In the genomic region with DNA sequence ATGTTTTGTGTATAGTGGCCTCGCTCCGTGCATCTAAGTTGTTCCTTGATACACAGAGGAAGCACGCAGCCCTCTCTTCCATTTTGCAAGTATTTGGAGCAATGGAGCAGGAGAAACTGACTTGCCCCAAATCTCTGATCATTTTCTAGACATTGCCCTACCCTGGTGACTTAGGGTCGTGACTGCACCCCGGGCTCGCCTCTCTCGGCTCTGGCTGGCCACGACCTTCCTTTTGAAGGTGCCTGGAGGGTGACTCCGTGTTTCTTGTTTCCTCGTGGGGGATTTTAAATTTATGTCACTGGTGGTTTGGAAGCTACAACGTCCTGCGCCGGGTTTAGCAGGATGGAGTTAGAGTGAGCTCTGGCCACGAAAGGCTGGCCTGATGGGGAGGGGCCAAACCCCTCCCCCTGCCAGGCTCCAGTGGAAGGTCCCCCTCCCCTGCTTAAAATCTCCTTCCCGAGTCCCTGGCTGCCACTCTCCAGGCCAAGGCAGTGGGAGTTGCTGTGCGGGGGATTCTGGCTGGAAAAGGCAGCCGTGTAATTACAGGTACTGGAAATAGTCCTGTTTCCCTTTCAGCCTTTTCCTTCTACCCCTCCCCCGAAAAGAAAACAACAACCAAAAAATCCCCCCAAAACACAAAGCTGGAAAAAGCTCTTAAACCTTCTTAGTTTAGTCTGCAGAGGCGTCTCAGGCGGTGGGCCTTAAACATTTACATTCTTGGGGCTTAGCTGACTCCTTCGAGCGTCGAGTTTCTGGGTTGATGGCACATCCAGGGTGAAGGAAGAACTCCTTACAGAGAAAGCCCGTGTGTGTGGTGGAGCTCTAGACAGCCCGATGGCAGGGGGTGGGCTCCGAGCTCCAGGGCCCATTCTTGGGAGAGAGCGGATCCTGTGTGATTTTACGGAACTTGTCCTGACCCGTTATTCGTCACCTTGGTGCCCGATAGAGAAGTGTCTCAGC, we compare ENCODE assay signal across 14 cellular contexts. TPM values are rescaled to one million over a fixed set of nuclear protein-coding genes. Genes with fewer than 3 reads are reported as not detected.
DNase-seq lines count a peak whose midpoint lies in the region; ATAC-seq, FAIRE-seq and TF ChIP-seq lines count a peak whose summit lies in the region.
"Had no signal": no experiment of that assay in that cellular context is flagged by ENCODE, and none has a peak within 500 bp of the region (broad histone marks: within the 10 kb centered on the region; RNA-seq: fewer than 3 reads in every experiment).

No MANE protein-coding gene starts in this region.

- peak overlapping the region; percentile 75 for H2BK20ac ChIP-seq in IMR-90 (ENCODE audit: low read depth, low read length)

- H3K4me2 ChIP-seq in IMR-90 (ENCODE audit: low read depth, low read length), result peak overlapping the region; percentile 91
- H3K4me2 ChIP-seq in mammary epithelial cell (ENCODE audit: insufficient read depth, low read depth, low read length), result peak overlapping the region; percentile 51
- H3K4me2 ChIP-seq in keratinocyte (ENCODE audit: control insufficient read depth, extremely low read depth, insufficient read depth, low read depth, low read length), result peak overlapping the region; percentile 78

- H3K14ac ChIP-seq in IMR-90 (replicated peaks; ENCODE audit: low read depth, low read length), result peak overlapping the region; percentile 51

- peak; percentile 79 for DNase-seq in IMR-90
- no peak for DNase-seq in mammary epithelial cell
- no peak for DNase-seq in keratinocyte (ENCODE audit: low read depth, low spot score)
- DNase-seq in suprapubic skin (ENCODE audit: low spot score in 2 of 2), result no peak
- DNase-seq in inferior parietal cortex (ENCODE audit: extremely low spot score), result no peak
- DNase-seq in D341Med (ENCODE audit: low spot score), result no peak
- DNase-seq in GM13977 (ENCODE audit: low spot score), result no peak
- DNase-seq: activated CD4-positive, alpha-beta T cell treated with anti-CD3 and anti-CD28 coated beads for 4 hours; activated T-cell treated with anti-CD3 and anti-CD28 coated beads, Interleukin-2, amount 50 U/mL, for 4 hours; CD4-positive, alpha-beta memory T cell; Karpas-422; stimulated activated naive CD8-positive, alpha-beta T cell treated with anti-CD3 and anti-CD28 coated beads, Interleukin-15, amount 100 ng/mL, for 72 hours had no signal

- dilution Hi-C loops in IMR-90 (cut with HindIII; ENCODE audit: low sequenced_read_pairs, unreplicated experiment), result no loop called here
- dilution Hi-C loops in mammary epithelial cell (cut with HindIII; ENCODE audit: low sequenced_read_pairs), result loop anchor here (10.0 kb wide), 1 partner anchor 54 kb away; no protein-coding TSS in a partner anchor
- dilution Hi-C loops in keratinocyte (cut with MboI; ENCODE audit: extremely low pct_ligation_motif_present, low sequenced_read_pairs), result no loop called here

- H3K4ac ChIP-seq in IMR-90 (ENCODE audit: low read depth, low read length), result peak overlapping the region; percentile 79

- no peak overlapping the region for H2BK15ac ChIP-seq in IMR-90 (ENCODE audit: low read depth, low read length)

- in situ Hi-C loops in IMR-90 (cut with MboI; ENCODE audit: low sequenced_read_pairs) (no loop called here), mammary epithelial cell (cut with MboI; ENCODE audit: low sequenced_read_pairs in 2 of 2) (no loop called here), GM13977 (cut with MboI; ENCODE audit: low pct_unique_long_range_greater_than_20kb, low sequenced_read_pairs, unreplicated experiment) (no loop called here)

- peak overlapping the region; percentile 70 for H4K91ac ChIP-seq in IMR-90 (ENCODE audit: insufficient read depth, low read depth, low read length)

- TF ChIP-seq CTCF in IMR-90 (conservative IDR thresholded peaks at IDR 0.05; ENCODE audit: low read depth, low read length), result no peak
- TF ChIP-seq CTCF in mammary epithelial cell (conservative IDR thresholded peaks at IDR 0.05 in 1 of 2, IDR thresholded peaks at IDR 0.05 in 1 of 2; ENCODE audit: extremely low read depth in 1 of 2, insufficient read depth in 1 of 2, low read depth in 1 of 2, low read length in 2 of 2), result no peak
- no peak for TF ChIP-seq CTCF in keratinocyte (optimal IDR thresholded peaks at IDR 0.05 in 1 of 3, IDR thresholded peaks at IDR 0.05 in 1 of 3, conservative IDR thresholded peaks at IDR 0.05 in 1 of 3; ENCODE audit: extremely low read depth in 1 of 3, insufficient read depth in 2 of 3, low read length in 3 of 3)
- TF ChIP-seq CTCF in suprapubic skin (IDR thresholded peaks at IDR 0.05), result no peak
- no peak for TF ChIP-seq CTCF in GM13977 (IDR thresholded peaks at IDR 0.05; ENCODE audit: extremely low read depth, insufficient read depth, missing control alignments)

- H3K4me1 ChIP-seq in IMR-90 (ENCODE audit: control insufficient read depth, insufficient read depth, low read length) (peaks cover 46% of the 10 kb centered on the region), mammary epithelial cell (ENCODE audit: insufficient read depth, low read length) (peaks cover 22% of the 10 kb centered on the region), keratinocyte (ENCODE audit: control insufficient read depth, extremely low read depth, insufficient read depth, low read length) (peaks cover 51% of the 10 kb centered on the region), suprapubic skin (peaks cover 81% of the 10 kb centered on the region)

- H3K27ac ChIP-seq in IMR-90 (ENCODE audit: insufficient read depth, low read length) (peak overlapping the region; percentile 85), mammary epithelial cell (ENCODE audit: insufficient read depth, low read depth, low read length) (no peak overlapping the region), keratinocyte (ENCODE audit: control insufficient read depth, insufficient read depth, low read length) (peak overlapping the region; percentile 57), suprapubic skin (peak overlapping the region; percentile 7)

- H4K20me1 ChIP-seq in IMR-90 (ENCODE audit: insufficient read depth, low read length), result peaks cover 99% of the 10 kb centered on the region
- peaks cover 4% of the 10 kb centered on the region for H4K20me1 ChIP-seq in mammary epithelial cell (ENCODE audit: insufficient read depth, low read length)
- H4K20me1 ChIP-seq in keratinocyte (ENCODE audit: control insufficient read depth, extremely low read depth, insufficient read depth, low read length), result peaks cover 26% of the 10 kb centered on the region

- H3K79me2 ChIP-seq in mammary epithelial cell (ENCODE audit: insufficient read depth, low read length) (peaks cover 95% of the 10 kb centered on the region), keratinocyte (ENCODE audit: control insufficient read depth, insufficient read depth, low read length) (peaks cover 84% of the 10 kb centered on the region)

- no peak for TF ChIP-seq RAD21 in IMR-90 (IDR thresholded peaks at IDR 0.05; ENCODE audit: low read length)

- H3K9me3 ChIP-seq in IMR-90 (ENCODE audit: control insufficient read depth, insufficient read depth, low read length) (no peaks in the 10 kb centered on the region), mammary epithelial cell (replicated peaks; ENCODE audit: insufficient read depth, low read length) (no peaks in the 10 kb centered on the region), keratinocyte (ENCODE audit: control insufficient read depth, low read depth, low read length) (no peaks in the 10 kb centered on the region), suprapubic skin (no peaks in the 10 kb centered on the region)

- ATAC-seq in IMR-90 (ENCODE audit: low read depth), result peak; percentile 82
- ATAC-seq in GM19463 (IDR thresholded peaks at IDR 0.05; ENCODE audit: unreplicated experiment), result no peak
- ATAC-seq: activated T-cell treated with anti-CD3 and anti-CD28 coated beads, Interleukin-2, amount 50 U/mL, for 4 hours; stimulated activated naive CD8-positive, alpha-beta T cell treated with anti-CD3 and anti-CD28 coated beads, Interleukin-15, amount 100 ng/mL, for 72 hours had no signal

- POLR2A ChIA-PET in IMR-90 (lab: Charles Lee; ENCODE audit: unreplicated experiment), result interaction anchor here (0.6 to 0.7 kb wide), 4 partner anchors 23 to 138 kb away, joined by 4 to 17 read pairs (median 7); no protein-coding TSS in a partner anchor

- H2BK120ac ChIP-seq in IMR-90 (ENCODE audit: low read depth, low read length), result peak overlapping the region; percentile 82

- 30% methylated on average over 3 of the region's 31 CpGs; no CpG with 5 or more reads in 1 of the 2 experiments for WGBS in IMR-90 (ENCODE audit: extremely low coverage in 2 of 2, insufficient read length in 1 of 2), 2 experiments
- WGBS in mammary epithelial cell (ENCODE audit: low coverage, missing lambda C conversion rate), result 76% methylated on average over 28 of the region's 31 CpGs
- 63% methylated on average over 31 of the region's 31 CpGs for WGBS in suprapubic skin

- intact Hi-C loops in IMR-90 (cut with micrococcal nuclease), result loop anchor here (2.0 kb wide), 1 partner anchor 26 kb away; no protein-coding TSS in a partner anchor
- intact Hi-C loops in mammary epithelial cell (cut with micrococcal nuclease), result loop anchor here (1.0 to 10.0 kb wide), 2 partner anchors 26 to 56 kb away; no protein-coding TSS in a partner anchor

- no peak for FAIRE-seq in keratinocyte (lab: Jason Lieb, UNC)

- TF ChIP-seq EP300 in suprapubic skin (IDR thresholded peaks at IDR 0.05), result no peak

- H2AFZ ChIP-seq in IMR-90 (replicated peaks; ENCODE audit: low read length, poor library complexity), result peak overlapping the region; percentile 68
- H2AFZ ChIP-seq in mammary epithelial cell (ENCODE audit: low read depth, low read length), result no peak overlapping the region
- H2AFZ ChIP-seq in keratinocyte (ENCODE audit: control insufficient read depth, low read length), result no peak overlapping the region

- H4K8ac ChIP-seq in IMR-90 (ENCODE audit: low read depth in 2 of 2, low read length in 2 of 2), result peak overlapping the region in 1 of 2 experiments; percentile 41; a peak in 3 of 4 replicates

- H2AK9ac ChIP-seq in IMR-90 (replicated peaks; ENCODE audit: low read depth, low read length, poor library complexity), result peak overlapping the region; percentile 61

- H3K9ac ChIP-seq in IMR-90 (ENCODE audit: low read depth, low read length) (peak overlapping the region; percentile 18; the same call in 1 of the 2 replicates), mammary epithelial cell (ENCODE audit: insufficient read depth, low read length) (no peak overlapping the region), keratinocyte (ENCODE audit: control insufficient read depth, extremely low read depth, insufficient read depth, low read length) (peak overlapping the region; percentile 71)

- BruUV-seq in IMR-90 (replicated peaks; lab: Mats Ljungman, UMichigan) (no TSS peak), mammary epithelial cell (replicated peaks; lab: Mats Ljungman, UMichigan) (no TSS peak)

- peak overlapping the region; percentile 74 for H3K23ac ChIP-seq in IMR-90 (ENCODE audit: low read depth, low read length)

- CTCF ChIA-PET in IMR-90 (lab: Yijun Ruan, JAX) (interaction anchor here (0.6 to 1.5 kb wide), 4 partner anchors 11 to 210 kb away, joined by 3 read pairs; no protein-coding TSS in a partner anchor), mammary epithelial cell (lab: Charles Lee; ENCODE audit: low non-redundant PET) (no interaction called here)

- peaks cover 32 to 95% of the 10 kb centered on the region in 2 experiments for H3K79me1 ChIP-seq in IMR-90 (ENCODE audit: low read depth in 1 of 2, low read length in 2 of 2)

- H3K9me1 ChIP-seq in IMR-90 (ENCODE audit: insufficient read depth, low read length), result peaks cover 65% of the 10 kb centered on the region
- peaks cover 7% of the 10 kb centered on the region for H3K9me1 ChIP-seq in keratinocyte (ENCODE audit: control insufficient read depth, extremely low read depth, insufficient read depth, low read length)

- peak overlapping the region; percentile 59 for H3K18ac ChIP-seq in IMR-90 (ENCODE audit: low read depth, low read length)

- TF ChIP-seq POLR2A in IMR-90 (IDR thresholded peaks at IDR 0.05; ENCODE audit: low read depth, low read length), result 0 out of 2 replicates have a peak, but pooled peaks have one; percentile 23
- TF ChIP-seq POLR2A in suprapubic skin (IDR thresholded peaks at IDR 0.05), result no peak

- H3K27me3 ChIP-seq in IMR-90 (ENCODE audit: control insufficient read depth, insufficient read depth, low read length) (no peaks in the 10 kb centered on the region), mammary epithelial cell (ENCODE audit: insufficient read depth, low read length) (no peaks in the 10 kb centered on the region), keratinocyte (ENCODE audit: control insufficient read depth, extremely low read depth, insufficient read depth, low read length) (no peaks in the 10 kb centered on the region), suprapubic skin (no peaks in the 10 kb centered on the region)

- peak overlapping the region; percentile 90 for H2BK5ac ChIP-seq in IMR-90 (ENCODE audit: low read depth, low read length, poor library complexity, severe bottlenecking)

- H3K4me3 ChIP-seq in IMR-90 (ENCODE audit: insufficient read depth, low read depth, low read length) (peak overlapping the region; percentile 21; the same call in 1 of the 2 replicates), mammary epithelial cell (replicated peaks in 1 of 3; ENCODE audit: insufficient read depth in 1 of 3, low read depth in 2 of 3, low read length in 3 of 3) (no peak overlapping the region), keratinocyte (ENCODE audit: control insufficient read depth in 2 of 3, extremely low read depth in 1 of 3, insufficient read depth in 2 of 3, low read depth in 1 of 3, low read length in 3 of 3) (peak overlapping the region in 2 of 3 experiments; percentile 38 to 44), suprapubic skin (no peak overlapping the region)
- H3K4me3 ChIP-seq: lung had no signal

- peak overlapping the region; percentile 92 for H2AK5ac ChIP-seq in IMR-90 (ENCODE audit: low read depth, low read length)

- H3K36me3 ChIP-seq in IMR-90 (ENCODE audit: control insufficient read depth, insufficient read depth, low read length) (no peaks in the 10 kb centered on the region; the same call in 1 of the 2 replicates), mammary epithelial cell (ENCODE audit: insufficient read depth, low read length) (no peaks in the 10 kb centered on the region), keratinocyte (ENCODE audit: control insufficient read depth in 2 of 2, extremely low read depth in 1 of 2, insufficient read depth in 2 of 2, low read length in 2 of 2) (peaks cover 0 to 9% of the 10 kb centered on the region in 2 experiments), suprapubic skin (peaks cover 3% of the 10 kb centered on the region)

- H4K5ac ChIP-seq in IMR-90 (ENCODE audit: low read depth, low read length), result peak overlapping the region; percentile 15; the same call in 1 of the 2 replicates

- peak overlapping the region; percentile 16; the same call in 1 of the 2 replicates for H3K56ac ChIP-seq in IMR-90 (ENCODE audit: extremely low read depth, insufficient read depth, low read length)

RNA-seq across cellular contexts. Expression of gene SPSB1, which starts 28.1 kb away (rescaled TPM):
- total RNA-seq in IMR-90 (2012; rRNA removed), result 15.0 and 16.7 TPM in 2 replicates
- polyA plus RNA-seq in IMR-90 (2012; rRNA removed), result 17.6 and 19.8 TPM in 2 replicates
- polyA plus RNA-seq in IMR-90 (2012; cell fraction: cytosol; rRNA removed), result 22.0 and 35.7 TPM in 2 replicates
- 16.5 and 24.0 TPM in 2 replicates for polyA plus RNA-seq in IMR-90 (2012; cell fraction: nucleus; rRNA removed; ENCODE audit: low replicate concordance)
- 10 to 100 TPM; 18.2 to 56.7 TPM for total RNA-seq in mammary epithelial cell
- polyA plus RNA-seq in mammary epithelial cell, result 13.2 TPM
- 17.3 TPM for polyA minus RNA-seq in mammary epithelial cell
- polyA plus RNA-seq in keratinocyte, result 16.9 to 43.2 TPM (median 19.8 TPM) in 3 replicates
- polyA plus RNA-seq in keratinocyte (2011; ENCODE audit: low read depth), result 19.8 TPM
- 12.1 and 17.8 TPM in 2 replicates for polyA plus RNA-seq in keratinocyte (2011; cell fraction: cytosol; rRNA removed)
- 19.7 and 26.5 TPM in 2 replicates for polyA plus RNA-seq in keratinocyte (2011; cell fraction: nucleus; rRNA removed)
- polyA plus RNA-seq in keratinocyte (2012; ENCODE audit: low replicate concordance), result 18.5 and 23.4 TPM in 2 replicates
- polyA minus RNA-seq in keratinocyte, result 14.3 to 41.7 TPM (median 16.8 TPM) in 3 replicates
- 18.4 TPM for polyA minus RNA-seq in keratinocyte (2011; cell fraction: cytosol; rRNA and poly(A)+ RNA removed)
- 19.2 and 24.3 TPM in 2 replicates for polyA minus RNA-seq in keratinocyte (2011; cell fraction: nucleus; rRNA and poly(A)+ RNA removed)
- 10 to 100 TPM; 28.3 to 49.2 (median 42.1) TPM for total RNA-seq in suprapubic skin

Comparison
In these comparisons a context has a peak if more than half of its experiments do, and no peak if none do; other contexts are left out.
1. H3K4me3 ChIP-seq: peak in IMR-90 (single experiment) and keratinocyte (2 of 3); none in mammary epithelial cell (0 of 3) and suprapubic skin (single experiment).
2. Peak in every context shown above with its lines, with median percentiles within 50 percentile points of each other: H3K4me2 ChIP-seq.